ENCODE assay signal across 2 cellular contexts in the genomic region with DNA sequence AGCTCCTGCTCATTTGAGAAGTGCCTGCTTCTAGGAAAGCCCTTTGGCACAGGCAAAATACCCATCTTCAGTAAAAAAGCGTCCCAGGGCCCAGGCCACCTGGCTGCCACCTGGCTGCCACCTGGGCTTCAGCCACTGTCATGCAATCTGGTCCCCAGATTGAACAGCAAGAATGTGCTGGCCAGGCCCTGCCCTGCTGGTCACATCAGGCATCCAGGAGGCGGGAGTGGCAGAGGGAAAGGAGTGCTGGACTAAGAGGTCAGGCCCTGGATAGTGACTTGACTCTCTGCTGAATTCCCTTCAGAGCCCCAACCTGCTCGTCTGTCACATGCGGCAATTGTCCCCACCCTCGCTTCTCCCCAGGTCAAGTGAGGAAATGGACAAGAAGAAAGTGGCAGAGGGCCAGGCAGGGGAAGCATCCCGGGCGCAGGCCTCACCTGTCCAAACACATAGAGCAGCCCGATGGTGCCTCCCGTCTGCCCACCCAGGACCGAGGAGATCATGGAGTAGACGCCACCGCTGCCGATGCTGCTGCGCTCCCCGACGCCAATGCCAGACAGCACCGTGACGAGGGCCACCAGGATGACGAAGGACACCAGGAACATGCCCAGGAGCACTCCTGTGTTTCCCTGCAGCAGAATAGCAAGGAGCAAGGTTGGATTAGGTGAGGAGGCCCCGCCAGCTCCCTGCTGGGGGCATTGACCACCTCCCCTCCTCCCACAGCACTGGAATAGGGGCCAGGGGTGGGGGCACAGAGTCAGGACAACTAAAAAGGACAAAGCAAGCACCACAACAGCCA.
TF ChIP-seq lines count a peak whose summit lies in the region.

No MANE protein-coding gene starts in this region.

TF ChIP-seq in SK-N-SH, 30 proteins besides CTCF, POLR2A, EP300 and RAD21:
- TF ChIP-seq CHD2 (IDR thresholded peaks at IDR 0.05; ENCODE audit: low read length, partially characterized antibody) (peak; percentile 34), TCF12 (IDR thresholded peaks at IDR 0.05) (peak; percentile 72), SIN3A (IDR thresholded peaks at IDR 0.05; ENCODE audit: borderline replicate concordance, low read depth, low read length) (no peak), SMC3 (IDR thresholded peaks at IDR 0.05; ENCODE audit: low read depth, low read length) (no peak), GATA2 (CRISPR knock-in tag; IDR thresholded peaks at IDR 0.05) (no peak), RCOR1 (IDR thresholded peaks at IDR 0.05; ENCODE audit: low read length) (peak; percentile 36; the same call in 1 of the 2 replicates)
- TF ChIP-seq, protein P1, sequence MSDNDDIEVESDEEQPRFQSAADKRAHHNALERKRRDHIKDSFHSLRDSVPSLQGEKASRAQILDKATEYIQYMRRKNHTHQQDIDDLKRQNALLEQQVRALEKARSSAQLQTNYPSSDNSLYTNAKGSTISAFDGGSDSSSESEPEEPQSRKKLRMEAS (IDR thresholded peaks at IDR 0.05; ENCODE audit: low read depth) = no peak

TF ChIP-seq in HepG2, 621 proteins besides CTCF, POLR2A, EP300 and RAD21:
- TF ChIP-seq BHLHE40 (IDR thresholded peaks at IDR 0.05; ENCODE audit: low read length) = no peak
- TF ChIP-seq CBX5 (CRISPR knock-in tag; IDR thresholded peaks at IDR 0.05; ENCODE audit: borderline replicate concordance) = no peak
- TF ChIP-seq, protein P2, sequence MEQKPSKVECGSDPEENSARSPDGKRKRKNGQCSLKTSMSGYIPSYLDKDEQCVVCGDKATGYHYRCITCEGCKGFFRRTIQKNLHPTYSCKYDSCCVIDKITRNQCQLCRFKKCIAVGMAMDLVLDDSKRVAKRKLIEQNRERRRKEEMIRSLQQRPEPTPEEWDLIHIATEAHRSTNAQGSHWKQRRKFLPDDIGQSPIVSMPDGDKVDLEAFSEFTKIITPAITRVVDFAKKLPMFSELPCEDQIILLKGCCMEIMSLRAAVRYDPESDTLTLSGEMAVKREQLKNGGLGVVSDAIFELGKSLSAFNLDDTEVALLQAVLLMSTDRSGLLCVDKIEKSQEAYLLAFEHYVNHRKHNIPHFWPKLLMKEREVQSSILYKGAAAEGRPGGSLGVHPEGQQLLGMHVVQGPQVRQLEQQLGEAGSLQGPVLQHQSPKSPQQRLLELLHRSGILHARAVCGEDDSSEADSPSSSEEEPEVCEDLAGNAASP (CRISPR knock-in tag; IDR thresholded peaks at IDR 0.05; ENCODE audit: borderline replicate concordance) = no peak
- TF ChIP-seq, protein P3, sequence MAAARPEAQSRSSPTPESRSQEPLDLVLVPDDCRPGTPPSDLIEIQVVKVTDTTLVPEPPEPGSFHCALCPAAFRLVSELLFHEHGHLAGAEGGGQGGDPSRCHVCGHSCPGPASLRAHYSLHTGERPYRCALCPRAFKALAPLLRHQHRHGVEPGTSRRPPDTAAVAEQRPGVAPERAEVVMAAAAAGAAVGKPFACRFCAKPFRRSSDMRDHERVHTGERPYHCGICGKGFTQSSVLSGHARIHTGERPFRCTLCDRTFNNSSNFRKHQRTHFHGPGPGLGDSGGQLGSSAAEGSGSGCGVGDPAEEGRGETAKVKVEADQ (CRISPR knock-in tag; IDR thresholded peaks at IDR 0.05; ENCODE audit: borderline replicate concordance) = no peak
- no peak for TF ChIP-seq KAT2B (IDR thresholded peaks at IDR 0.05; ENCODE audit: borderline replicate concordance, low read depth, low read length)
- TF ChIP-seq, protein P4, sequence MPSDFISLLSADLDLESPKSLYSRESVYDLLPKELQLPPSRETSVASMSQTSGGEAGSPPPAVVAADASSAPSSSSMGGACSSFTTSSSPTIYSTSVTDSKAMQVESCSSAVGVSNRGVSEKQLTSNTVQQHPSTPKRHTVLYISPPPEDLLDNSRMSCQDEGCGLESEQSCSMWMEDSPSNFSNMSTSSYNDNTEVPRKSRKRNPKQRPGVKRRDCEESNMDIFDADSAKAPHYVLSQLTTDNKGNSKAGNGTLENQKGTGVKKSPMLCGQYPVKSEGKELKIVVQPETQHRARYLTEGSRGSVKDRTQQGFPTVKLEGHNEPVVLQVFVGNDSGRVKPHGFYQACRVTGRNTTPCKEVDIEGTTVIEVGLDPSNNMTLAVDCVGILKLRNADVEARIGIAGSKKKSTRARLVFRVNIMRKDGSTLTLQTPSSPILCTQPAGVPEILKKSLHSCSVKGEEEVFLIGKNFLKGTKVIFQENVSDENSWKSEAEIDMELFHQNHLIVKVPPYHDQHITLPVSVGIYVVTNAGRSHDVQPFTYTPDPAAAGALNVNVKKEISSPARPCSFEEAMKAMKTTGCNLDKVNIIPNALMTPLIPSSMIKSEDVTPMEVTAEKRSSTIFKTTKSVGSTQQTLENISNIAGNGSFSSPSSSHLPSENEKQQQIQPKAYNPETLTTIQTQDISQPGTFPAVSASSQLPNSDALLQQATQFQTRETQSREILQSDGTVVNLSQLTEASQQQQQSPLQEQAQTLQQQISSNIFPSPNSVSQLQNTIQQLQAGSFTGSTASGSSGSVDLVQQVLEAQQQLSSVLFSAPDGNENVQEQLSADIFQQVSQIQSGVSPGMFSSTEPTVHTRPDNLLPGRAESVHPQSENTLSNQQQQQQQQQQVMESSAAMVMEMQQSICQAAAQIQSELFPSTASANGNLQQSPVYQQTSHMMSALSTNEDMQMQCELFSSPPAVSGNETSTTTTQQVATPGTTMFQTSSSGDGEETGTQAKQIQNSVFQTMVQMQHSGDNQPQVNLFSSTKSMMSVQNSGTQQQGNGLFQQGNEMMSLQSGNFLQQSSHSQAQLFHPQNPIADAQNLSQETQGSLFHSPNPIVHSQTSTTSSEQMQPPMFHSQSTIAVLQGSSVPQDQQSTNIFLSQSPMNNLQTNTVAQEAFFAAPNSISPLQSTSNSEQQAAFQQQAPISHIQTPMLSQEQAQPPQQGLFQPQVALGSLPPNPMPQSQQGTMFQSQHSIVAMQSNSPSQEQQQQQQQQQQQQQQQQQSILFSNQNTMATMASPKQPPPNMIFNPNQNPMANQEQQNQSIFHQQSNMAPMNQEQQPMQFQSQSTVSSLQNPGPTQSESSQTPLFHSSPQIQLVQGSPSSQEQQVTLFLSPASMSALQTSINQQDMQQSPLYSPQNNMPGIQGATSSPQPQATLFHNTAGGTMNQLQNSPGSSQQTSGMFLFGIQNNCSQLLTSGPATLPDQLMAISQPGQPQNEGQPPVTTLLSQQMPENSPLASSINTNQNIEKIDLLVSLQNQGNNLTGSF (CRISPR knock-in tag; IDR thresholded peaks at IDR 0.05) = no peak
- no peak for TF ChIP-seq SPEN (CRISPR knock-in tag; IDR thresholded peaks at IDR 0.05; ENCODE audit: low read depth)
- no peak for TF ChIP-seq STAT5B (CRISPR knock-in tag; IDR thresholded peaks at IDR 0.05)
- TF ChIP-seq MAFG (CRISPR knock-in tag; IDR thresholded peaks at IDR 0.05) = no peak
- TF ChIP-seq ZNF24 (IDR thresholded peaks at IDR 0.05) = no peak
- TF ChIP-seq, protein P5, sequence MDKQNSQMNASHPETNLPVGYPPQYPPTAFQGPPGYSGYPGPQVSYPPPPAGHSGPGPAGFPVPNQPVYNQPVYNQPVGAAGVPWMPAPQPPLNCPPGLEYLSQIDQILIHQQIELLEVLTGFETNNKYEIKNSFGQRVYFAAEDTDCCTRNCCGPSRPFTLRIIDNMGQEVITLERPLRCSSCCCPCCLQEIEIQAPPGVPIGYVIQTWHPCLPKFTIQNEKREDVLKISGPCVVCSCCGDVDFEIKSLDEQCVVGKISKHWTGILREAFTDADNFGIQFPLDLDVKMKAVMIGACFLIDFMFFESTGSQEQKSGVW (CRISPR knock-in tag; IDR thresholded peaks at IDR 0.05; ENCODE audit: borderline replicate concordance) = no peak
- TF ChIP-seq ZNF703 (CRISPR knock-in tag; IDR thresholded peaks at IDR 0.05; ENCODE audit: borderline replicate concordance) = no peak
- TF ChIP-seq, protein P6, sequence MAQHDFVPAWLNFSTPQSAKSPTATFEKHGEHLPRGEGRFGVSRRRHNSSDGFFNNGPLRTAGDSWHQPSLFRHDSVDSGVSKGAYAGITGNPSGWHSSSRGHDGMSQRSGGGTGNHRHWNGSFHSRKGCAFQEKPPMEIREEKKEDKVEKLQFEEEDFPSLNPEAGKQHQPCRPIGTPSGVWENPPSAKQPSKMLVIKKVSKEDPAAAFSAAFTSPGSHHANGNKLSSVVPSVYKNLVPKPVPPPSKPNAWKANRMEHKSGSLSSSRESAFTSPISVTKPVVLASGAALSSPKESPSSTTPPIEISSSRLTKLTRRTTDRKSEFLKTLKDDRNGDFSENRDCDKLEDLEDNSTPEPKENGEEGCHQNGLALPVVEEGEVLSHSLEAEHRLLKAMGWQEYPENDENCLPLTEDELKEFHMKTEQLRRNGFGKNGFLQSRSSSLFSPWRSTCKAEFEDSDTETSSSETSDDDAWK (CRISPR knock-in tag; IDR thresholded peaks at IDR 0.05) = no peak
- no peak for TF ChIP-seq GABPB1 (CRISPR knock-in tag; IDR thresholded peaks at IDR 0.05)
- no peak for TF ChIP-seq SOX5 (CRISPR knock-in tag; IDR thresholded peaks at IDR 0.05; ENCODE audit: borderline replicate concordance)
- TF ChIP-seq, protein P7, sequence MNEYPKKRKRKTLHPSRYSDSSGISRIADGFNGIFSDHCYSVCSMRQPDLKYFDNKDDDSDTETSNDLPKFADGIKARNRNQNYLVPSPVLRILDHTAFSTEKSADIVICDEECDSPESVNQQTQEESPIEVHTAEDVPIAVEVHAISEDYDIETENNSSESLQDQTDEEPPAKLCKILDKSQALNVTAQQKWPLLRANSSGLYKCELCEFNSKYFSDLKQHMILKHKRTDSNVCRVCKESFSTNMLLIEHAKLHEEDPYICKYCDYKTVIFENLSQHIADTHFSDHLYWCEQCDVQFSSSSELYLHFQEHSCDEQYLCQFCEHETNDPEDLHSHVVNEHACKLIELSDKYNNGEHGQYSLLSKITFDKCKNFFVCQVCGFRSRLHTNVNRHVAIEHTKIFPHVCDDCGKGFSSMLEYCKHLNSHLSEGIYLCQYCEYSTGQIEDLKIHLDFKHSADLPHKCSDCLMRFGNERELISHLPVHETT (CRISPR knock-in tag; conservative IDR thresholded peaks at IDR 0.05) = no peak
- TF ChIP-seq JUNB (CRISPR knock-in tag; IDR thresholded peaks at IDR 0.05; ENCODE audit: borderline replicate concordance) = no peak
- TF ChIP-seq SMAD3 (CRISPR knock-in tag; IDR thresholded peaks at IDR 0.05) = no peak
- TF ChIP-seq, protein P8, sequence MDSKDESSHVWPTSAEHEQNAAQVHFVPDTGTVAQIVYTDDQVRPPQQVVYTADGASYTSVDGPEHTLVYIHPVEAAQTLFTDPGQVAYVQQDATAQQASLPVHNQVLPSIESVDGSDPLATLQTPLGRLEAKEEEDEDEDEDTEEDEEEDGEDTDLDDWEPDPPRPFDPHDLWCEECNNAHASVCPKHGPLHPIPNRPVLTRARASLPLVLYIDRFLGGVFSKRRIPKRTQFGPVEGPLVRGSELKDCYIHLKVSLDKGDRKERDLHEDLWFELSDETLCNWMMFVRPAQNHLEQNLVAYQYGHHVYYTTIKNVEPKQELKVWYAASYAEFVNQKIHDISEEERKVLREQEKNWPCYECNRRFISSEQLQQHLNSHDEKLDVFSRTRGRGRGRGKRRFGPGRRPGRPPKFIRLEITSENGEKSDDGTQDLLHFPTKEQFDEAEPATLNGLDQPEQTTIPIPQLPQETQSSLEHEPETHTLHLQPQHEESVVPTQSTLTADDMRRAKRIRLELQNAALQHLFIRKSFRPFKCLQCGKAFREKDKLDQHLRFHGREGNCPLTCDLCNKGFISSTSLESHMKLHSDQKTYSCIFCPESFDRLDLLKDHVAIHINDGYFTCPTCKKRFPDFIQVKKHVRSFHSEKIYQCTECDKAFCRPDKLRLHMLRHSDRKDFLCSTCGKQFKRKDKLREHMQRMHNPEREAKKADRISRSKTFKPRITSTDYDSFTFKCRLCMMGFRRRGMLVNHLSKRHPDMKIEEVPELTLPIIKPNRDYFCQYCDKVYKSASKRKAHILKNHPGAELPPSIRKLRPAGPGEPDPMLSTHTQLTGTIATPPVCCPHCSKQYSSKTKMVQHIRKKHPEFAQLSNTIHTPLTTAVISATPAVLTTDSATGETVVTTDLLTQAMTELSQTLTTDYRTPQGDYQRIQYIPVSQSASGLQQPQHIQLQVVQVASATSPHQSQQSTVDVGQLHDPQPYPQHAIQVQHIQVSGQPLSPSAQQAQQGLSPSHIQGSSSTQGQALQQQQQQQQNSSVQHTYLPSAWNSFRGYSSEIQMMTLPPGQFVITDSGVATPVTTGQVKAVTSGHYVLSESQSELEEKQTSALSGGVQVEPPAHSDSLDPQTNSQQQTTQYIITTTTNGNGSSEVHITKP (CRISPR knock-in tag; IDR thresholded peaks at IDR 0.05; ENCODE audit: low read depth) = no peak
